In genomic region chr19:10251792-10252694, GRCh38 we compare ENCODE assay signal across 1 cellular context.
TF ChIP-seq lines count a peak whose summit lies in the region.

Gene MRPL4 (plus strand): TSS chr19:10252214. CDS start chr19:10252254, 40 bp downstream.

TF ChIP-seq in K562, 482 proteins besides CTCF, POLR2A, EP300 and RAD21 (continued from another document and continues in another):
- TF ChIP-seq, protein P1, sequence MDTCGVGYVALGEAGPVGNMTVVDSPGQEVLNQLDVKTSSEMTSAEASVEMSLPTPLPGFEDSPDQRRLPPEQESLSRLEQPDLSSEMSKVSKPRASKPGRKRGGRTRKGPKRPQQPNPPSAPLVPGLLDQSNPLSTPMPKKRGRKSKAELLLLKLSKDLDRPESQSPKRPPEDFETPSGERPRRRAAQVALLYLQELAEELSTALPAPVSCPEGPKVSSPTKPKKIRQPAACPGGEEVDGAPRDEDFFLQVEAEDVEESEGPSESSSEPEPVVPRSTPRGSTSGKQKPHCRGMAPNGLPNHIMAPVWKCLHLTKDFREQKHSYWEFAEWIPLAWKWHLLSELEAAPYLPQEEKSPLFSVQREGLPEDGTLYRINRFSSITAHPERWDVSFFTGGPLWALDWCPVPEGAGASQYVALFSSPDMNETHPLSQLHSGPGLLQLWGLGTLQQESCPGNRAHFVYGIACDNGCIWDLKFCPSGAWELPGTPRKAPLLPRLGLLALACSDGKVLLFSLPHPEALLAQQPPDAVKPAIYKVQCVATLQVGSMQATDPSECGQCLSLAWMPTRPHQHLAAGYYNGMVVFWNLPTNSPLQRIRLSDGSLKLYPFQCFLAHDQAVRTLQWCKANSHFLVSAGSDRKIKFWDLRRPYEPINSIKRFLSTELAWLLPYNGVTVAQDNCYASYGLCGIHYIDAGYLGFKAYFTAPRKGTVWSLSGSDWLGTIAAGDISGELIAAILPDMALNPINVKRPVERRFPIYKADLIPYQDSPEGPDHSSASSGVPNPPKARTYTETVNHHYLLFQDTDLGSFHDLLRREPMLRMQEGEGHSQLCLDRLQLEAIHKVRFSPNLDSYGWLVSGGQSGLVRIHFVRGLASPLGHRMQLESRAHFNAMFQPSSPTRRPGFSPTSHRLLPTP (IDR thresholded peaks at IDR 0.05; ENCODE audit: borderline replicate concordance, extremely low read depth, insufficient read length): no peak
- TF ChIP-seq ZBTB26 (CRISPR knock-in tag; IDR thresholded peaks at IDR 0.05): no peak
- 0 out of 2 replicates have a peak, but pooled peaks have one; percentile 36 for TF ChIP-seq ZEB2 (IDR thresholded peaks at IDR 0.05)
- TF ChIP-seq, protein P2, sequence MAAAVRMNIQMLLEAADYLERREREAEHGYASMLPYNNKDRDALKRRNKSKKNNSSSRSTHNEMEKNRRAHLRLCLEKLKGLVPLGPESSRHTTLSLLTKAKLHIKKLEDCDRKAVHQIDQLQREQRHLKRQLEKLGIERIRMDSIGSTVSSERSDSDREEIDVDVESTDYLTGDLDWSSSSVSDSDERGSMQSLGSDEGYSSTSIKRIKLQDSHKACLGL (CRISPR knock-in tag; IDR thresholded peaks at IDR 0.05; ENCODE audit: borderline replicate concordance, poor library complexity, severe bottlenecking): peak; percentile 89
- peak; percentile 21; the same call in 1 of the 2 replicates for TF ChIP-seq LEF1 (IDR thresholded peaks at IDR 0.05)
- TF ChIP-seq NFE2L1 (tag; IDR thresholded peaks at IDR 0.05; ENCODE audit: borderline replicate concordance, low read depth): no peak
- no peak for TF ChIP-seq RBM39 (optimal IDR thresholded peaks at IDR 0.05; ENCODE audit: low read depth, low read length)
- TF ChIP-seq THRA (IDR thresholded peaks at IDR 0.05): no peak
- no peak for TF ChIP-seq FOXA1 (IDR thresholded peaks at IDR 0.05; ENCODE audit: borderline replicate concordance)
- no peak for TF ChIP-seq SPI1 (IDR thresholded peaks at IDR 0.05; ENCODE audit: borderline replicate concordance, low read depth, low read length)
- TF ChIP-seq, protein P3, sequence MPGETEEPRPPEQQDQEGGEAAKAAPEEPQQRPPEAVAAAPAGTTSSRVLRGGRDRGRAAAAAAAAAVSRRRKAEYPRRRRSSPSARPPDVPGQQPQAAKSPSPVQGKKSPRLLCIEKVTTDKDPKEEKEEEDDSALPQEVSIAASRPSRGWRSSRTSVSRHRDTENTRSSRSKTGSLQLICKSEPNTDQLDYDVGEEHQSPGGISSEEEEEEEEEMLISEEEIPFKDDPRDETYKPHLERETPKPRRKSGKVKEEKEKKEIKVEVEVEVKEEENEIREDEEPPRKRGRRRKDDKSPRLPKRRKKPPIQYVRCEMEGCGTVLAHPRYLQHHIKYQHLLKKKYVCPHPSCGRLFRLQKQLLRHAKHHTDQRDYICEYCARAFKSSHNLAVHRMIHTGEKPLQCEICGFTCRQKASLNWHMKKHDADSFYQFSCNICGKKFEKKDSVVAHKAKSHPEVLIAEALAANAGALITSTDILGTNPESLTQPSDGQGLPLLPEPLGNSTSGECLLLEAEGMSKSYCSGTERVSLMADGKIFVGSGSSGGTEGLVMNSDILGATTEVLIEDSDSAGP (CRISPR knock-in tag; IDR thresholded peaks at IDR 0.05): no peak
- TF ChIP-seq, protein P4, sequence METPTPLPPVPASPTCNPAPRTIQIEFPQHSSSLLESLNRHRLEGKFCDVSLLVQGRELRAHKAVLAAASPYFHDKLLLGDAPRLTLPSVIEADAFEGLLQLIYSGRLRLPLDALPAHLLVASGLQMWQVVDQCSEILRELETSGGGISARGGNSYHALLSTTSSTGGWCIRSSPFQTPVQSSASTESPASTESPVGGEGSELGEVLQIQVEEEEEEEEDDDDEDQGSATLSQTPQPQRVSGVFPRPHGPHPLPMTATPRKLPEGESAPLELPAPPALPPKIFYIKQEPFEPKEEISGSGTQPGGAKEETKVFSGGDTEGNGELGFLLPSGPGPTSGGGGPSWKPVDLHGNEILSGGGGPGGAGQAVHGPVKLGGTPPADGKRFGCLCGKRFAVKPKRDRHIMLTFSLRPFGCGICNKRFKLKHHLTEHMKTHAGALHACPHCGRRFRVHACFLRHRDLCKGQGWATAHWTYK (CRISPR knock-in tag; IDR thresholded peaks at IDR 0.05): peak; percentile 78; the same call in 1 of the 2 replicates
- TF ChIP-seq KDM1A (IDR thresholded peaks at IDR 0.05): no peak; a peak in 1 of 4 replicates
- TF ChIP-seq TOE1 (IDR thresholded peaks at IDR 0.05; ENCODE audit: borderline replicate concordance): peak; percentile 22; the same call in 1 of the 2 replicates
- TF ChIP-seq TOE1 (CRISPR knock-in tag; IDR thresholded peaks at IDR 0.05; ENCODE audit: borderline replicate concordance, low read depth): no peak
- TF ChIP-seq ZNF766 (CRISPR knock-in tag; conservative IDR thresholded peaks at IDR 0.05): peak; percentile 62
- peak; percentile 87 for TF ChIP-seq LCOR (CRISPR knock-in tag; IDR thresholded peaks at IDR 0.05)
- TF ChIP-seq ZBTB8A (IDR thresholded peaks at IDR 0.05; ENCODE audit: partially characterized antibody): no peak
- no peak for TF ChIP-seq ETV6 (IDR thresholded peaks at IDR 0.05; ENCODE audit: borderline replicate concordance in 1 of 2, low read depth in 2 of 2, low read length in 1 of 2)
- TF ChIP-seq ETV6 (CRISPR knock-in tag; IDR thresholded peaks at IDR 0.05; ENCODE audit: borderline replicate concordance): no peak
- TF ChIP-seq HDAC8 (tag; IDR thresholded peaks at IDR 0.05): peak; percentile 60; the same call in 1 of the 2 replicates
- no peak for TF ChIP-seq ZBTB2 (IDR thresholded peaks at IDR 0.05)
- TF ChIP-seq SMARCC2 (IDR thresholded peaks at IDR 0.05; ENCODE audit: low read depth): no peak
- peak; percentile 88 for TF ChIP-seq SUPT5H (IDR thresholded peaks at IDR 0.05)
- no peak for TF ChIP-seq MAFG (tag; conservative IDR thresholded peaks at IDR 0.05)
- TF ChIP-seq ZHX1 (conservative IDR thresholded peaks at IDR 0.05; ENCODE audit: low read length): no peak
- TF ChIP-seq ZZZ3 (IDR thresholded peaks at IDR 0.05): no peak
- TF ChIP-seq FUS (optimal IDR thresholded peaks at IDR 0.05; ENCODE audit: low read depth, low read length): no peak
- no peak for TF ChIP-seq CAMTA2 (CRISPR knock-in tag; conservative IDR thresholded peaks at IDR 0.05)
- peak; percentile 82 for TF ChIP-seq SMAD4 (CRISPR knock-in tag; conservative IDR thresholded peaks at IDR 0.05)
- no peak for TF ChIP-seq KAT2B (IDR thresholded peaks at IDR 0.05; ENCODE audit: low read depth, low read length)
- no peak for TF ChIP-seq TEAD2 (tag; IDR thresholded peaks at IDR 0.05)
- peak; percentile 74; the same call in 1 of the 2 replicates for TF ChIP-seq ZNF12 (CRISPR knock-in tag; IDR thresholded peaks at IDR 0.05)
- peak; percentile 85 for TF ChIP-seq TFAP4 (CRISPR knock-in tag; IDR thresholded peaks at IDR 0.05; ENCODE audit: borderline replicate concordance)
- peak; percentile 49; the same call in 1 of the 2 replicates for TF ChIP-seq MITF (IDR thresholded peaks at IDR 0.05)
- TF ChIP-seq HOXB6 (CRISPR knock-in tag; IDR thresholded peaks at IDR 0.05; ENCODE audit: borderline replicate concordance): no peak
- peak; percentile 13; the same call in 1 of the 2 replicates for TF ChIP-seq CBFA2T3 (IDR thresholded peaks at IDR 0.05)
- TF ChIP-seq KAT8 (IDR thresholded peaks at IDR 0.05; ENCODE audit: low read depth): no peak
- peak; percentile 98 for TF ChIP-seq CREB1 (IDR thresholded peaks at IDR 0.05)
- peak; percentile 100 for TF ChIP-seq CREB1 (CRISPR knock-in tag; IDR thresholded peaks at IDR 0.05)
- TF ChIP-seq RAD51 (IDR thresholded peaks at IDR 0.05; ENCODE audit: borderline replicate concordance, low read depth): no peak
- TF ChIP-seq NFRKB (IDR thresholded peaks at IDR 0.05; ENCODE audit: low read depth): no peak; the same call in 1 of the 2 replicates
- 0 out of 2 replicates have a peak, but pooled peaks have one; percentile 8 for TF ChIP-seq ZNF24 (IDR thresholded peaks at IDR 0.05)
- TF ChIP-seq TBL1XR1 (IDR thresholded peaks at IDR 0.05; ENCODE audit: low read length in 2 of 2): peak in 1 of 2 experiments; percentile 88; a peak in 3 of 4 replicates
- TF ChIP-seq NFE2 (IDR thresholded peaks at IDR 0.05; ENCODE audit: low read depth): no peak; the same call in 1 of the 2 replicates
- TF ChIP-seq PCBP2 (IDR thresholded peaks at IDR 0.05; ENCODE audit: low read depth, low read length, poor library complexity, severe bottlenecking): no peak
- peak; percentile 84 for TF ChIP-seq U2AF1 (optimal IDR thresholded peaks at IDR 0.05; ENCODE audit: low read depth, low read length)
- no peak for TF ChIP-seq ZNF143 (CRISPR knock-in tag; IDR thresholded peaks at IDR 0.05)
- TF ChIP-seq TAF1 (IDR thresholded peaks at IDR 0.05; ENCODE audit: control insufficient read depth, extremely low read depth, insufficient read depth, low read length, severe bottlenecking): peak; percentile 57
- no peak for TF ChIP-seq CBX5 (IDR thresholded peaks at IDR 0.05; ENCODE audit: borderline replicate concordance, low read depth)
- 0 out of 2 replicates have a peak, but pooled peaks have one; percentile 36 for TF ChIP-seq ZNF224 (CRISPR knock-in tag; IDR thresholded peaks at IDR 0.05)
